16 cellular contexts compared by ENCODE assay signal in genomic region chr6:93407186-93407585, GRCh38. TPM values are rescaled to one million over a fixed set of nuclear protein-coding genes. Genes with fewer than 3 reads are reported as not detected.
DNase-seq lines count a peak whose midpoint lies in the region; ATAC-seq and TF ChIP-seq lines count a peak whose summit lies in the region.
"Had no signal": no experiment of that assay in that cellular context is flagged by ENCODE, and none has a peak within 500 bp of the region (broad histone marks: within the 10 kb centered on the region; RNA-seq: fewer than 3 reads in every experiment).

No MANE protein-coding gene starts in this region.

- no peak for TF ChIP-seq CTCF in right lobe of liver (IDR thresholded peaks at IDR 0.05)

- TF ChIP-seq POLR2A in right lobe of liver (IDR thresholded peaks at IDR 0.05) = no peak

- no peaks in the 10 kb centered on the region for H3K4me1 Mint-ChIP-seq in activated naive CD4-positive, alpha-beta T cell treated with anti-CD3 and anti-CD28 coated beads, Interleukin-2, amount 10 ng/mL, durations not matched to agents 7 days and 5 days
- H3K4me1 Mint-ChIP-seq: CD4-positive, alpha-beta memory T cell; central memory CD8-positive, alpha-beta T cell had no signal

- H3K4me3 ChIP-seq in right lobe of liver = no peak overlapping the region
- H3K4me3 ChIP-seq: thyroid gland had no signal

- no peaks in the 10 kb centered on the region for H3K4me1 ChIP-seq in right lobe of liver
- H3K4me1 ChIP-seq: foreskin keratinocyte, thyroid gland had no signal

- H3K4me3 Mint-ChIP-seq in activated naive CD4-positive, alpha-beta T cell treated with anti-CD3 and anti-CD28 coated beads, Interleukin-2, amount 10 ng/mL, durations not matched to agents 7 days and 5 days = no peak overlapping the region
- H3K4me3 Mint-ChIP-seq: activated T-helper 1 cell treated with anti-CD3 and anti-CD28 coated beads, Interleukin-12 subunit alpha, Interleukin-12 subunit beta, Interleukin-2, Interleukin-4 antibody, amounts not matched to agents 30 ng/mL and 10 ng/mL and 1 ng/mL, durations not matched to agents 14 hours and 24 hours and 36 hours; CD4-positive, alpha-beta memory T cell; central memory CD8-positive, alpha-beta T cell had no signal

- H3K27me3 Mint-ChIP-seq in activated naive CD4-positive, alpha-beta T cell treated with anti-CD3 and anti-CD28 coated beads, Interleukin-2, amount 10 ng/mL, durations not matched to agents 7 days and 5 days = no peaks in the 10 kb centered on the region
- H3K27me3 Mint-ChIP-seq: CD4-positive, alpha-beta memory T cell; central memory CD8-positive, alpha-beta T cell had no signal

- H3K36me3 ChIP-seq in right lobe of liver = no peaks in the 10 kb centered on the region
- H3K36me3 ChIP-seq: thyroid gland had no signal

- no peak overlapping the region for H3K27ac Mint-ChIP-seq in activated naive CD4-positive, alpha-beta T cell treated with anti-CD3 and anti-CD28 coated beads, Interleukin-2, amount 10 ng/mL, durations not matched to agents 7 days and 5 days
- H3K27ac Mint-ChIP-seq: activated T-helper 1 cell treated with anti-CD3 and anti-CD28 coated beads, Interleukin-12 subunit alpha, Interleukin-12 subunit beta, Interleukin-2, Interleukin-4 antibody, amounts not matched to agents 30 ng/mL and 10 ng/mL and 1 ng/mL, durations not matched to agents 14 hours and 24 hours and 36 hours; CD4-positive, alpha-beta memory T cell had no signal

- WGBS in right lobe of liver (ENCODE audit: insufficient coverage, low coverage, low lambda C conversion rate, missing lambda C conversion rate) = 84% methylated on average over 1 of the region's 1 CpG

- DNase-seq in DMS 273 (lab: John Stamatoyannopoulos, UW; ENCODE audit: unreplicated experiment) (peak; percentile 4), DMS 273 treated with DMSO at 0.1 percent for 48 hours (lab: John Stamatoyannopoulos, UW) (no peak), NCI-H446 treated with DMSO at 0.1 percent for 48 hours (lab: John Stamatoyannopoulos, UW) (peak; percentile 85), dermis blood vessel endothelial cell (peak; percentile 85), pulmonary artery endothelial cell (ENCODE audit: low read depth, low spot score) (peak; percentile 19), right lobe of liver (no peak), HEK293T (ENCODE audit: extremely low spot score) (no peak)
- DNase-seq in activated naive CD4-positive, alpha-beta T cell treated with anti-CD3 and anti-CD28 coated beads, Interleukin-2, amount 10 ng/mL, durations not matched to agents 7 days and 5 days = no peak
- DNase-seq: activated CD4-positive, alpha-beta T cell treated with anti-CD3 and anti-CD28 coated beads for 4 hours; CD4-positive, alpha-beta memory T cell; islet precursor cell; thyroid gland had no signal

- ATAC-seq in right lobe of liver = no peak
- ATAC-seq: foreskin keratinocyte had no signal

- H3K36me3 Mint-ChIP-seq in activated naive CD4-positive, alpha-beta T cell treated with anti-CD3 and anti-CD28 coated beads, Interleukin-2, amount 10 ng/mL, durations not matched to agents 7 days and 5 days = no peaks in the 10 kb centered on the region
- H3K36me3 Mint-ChIP-seq: CD4-positive, alpha-beta memory T cell had no signal

- no peaks in the 10 kb centered on the region for H3K9me3 Mint-ChIP-seq in activated naive CD4-positive, alpha-beta T cell treated with anti-CD3 and anti-CD28 coated beads, Interleukin-2, amount 10 ng/mL, durations not matched to agents 7 days and 5 days
- H3K9me3 Mint-ChIP-seq: activated T-helper 1 cell treated with anti-CD3 and anti-CD28 coated beads, Interleukin-12 subunit alpha, Interleukin-12 subunit beta, Interleukin-2, Interleukin-4 antibody, amounts not matched to agents 30 ng/mL and 10 ng/mL and 1 ng/mL, durations not matched to agents 14 hours and 24 hours and 36 hours; central memory CD8-positive, alpha-beta T cell had no signal

- intact Hi-C loops in right lobe of liver (cut with DNase I) = no loop called here

- CTCF ChIA-PET in HEK293T (lab: Yijun Ruan, JAX) = no interaction called here
- CTCF ChIA-PET in activated naive CD4-positive, alpha-beta T cell treated with anti-CD3 and anti-CD28 coated beads, Interleukin-2, amount 10 ng/mL, durations not matched to agents 7 days and 5 days (lab: Charles Lee) = no interaction called here

- H3K9me3 ChIP-seq in right lobe of liver = no peaks in the 10 kb centered on the region
- H3K9me3 ChIP-seq: thyroid gland had no signal

- POLR2A ChIA-PET in HEK293T (lab: Yijun Ruan, JAX) = interaction anchor here (1.1 kb wide), 1 partner anchor 10 kb away, joined by 5 read pairs; no protein-coding TSS in a partner anchor

- no peak overlapping the region for H3K27ac ChIP-seq in right lobe of liver
- H3K27ac ChIP-seq: 22Rv1, foreskin keratinocyte, thyroid gland had no signal

- no peaks in the 10 kb centered on the region for H3K27me3 ChIP-seq in right lobe of liver
- H3K27me3 ChIP-seq: foreskin keratinocyte, thyroid gland had no signal

TF ChIP-seq in HEK293T, 16 proteins besides CTCF, POLR2A, EP300 and RAD21:
- no peak for TF ChIP-seq BHLHE40 (IDR thresholded peaks at IDR 0.05; ENCODE audit: borderline replicate concordance)
- no peak for TF ChIP-seq ZNF384 (IDR thresholded peaks at IDR 0.05)
- TF ChIP-seq FOXK2 (IDR thresholded peaks at IDR 0.05) = no peak
- no peak for TF ChIP-seq HDGF (IDR thresholded peaks at IDR 0.05; ENCODE audit: borderline replicate concordance)
- TF ChIP-seq SP1 (IDR thresholded peaks at IDR 0.05) = no peak
- no peak for TF ChIP-seq L3MBTL2 (conservative IDR thresholded peaks at IDR 0.05)
- no peak for TF ChIP-seq SUZ12 (IDR thresholded peaks at IDR 0.05)
- no peak for TF ChIP-seq ELF4 (IDR thresholded peaks at IDR 0.05)
- no peak for TF ChIP-seq NFRKB (IDR thresholded peaks at IDR 0.05)
- no peak for TF ChIP-seq PKNOX1 (IDR thresholded peaks at IDR 0.05)
- no peak for TF ChIP-seq LEF1 (IDR thresholded peaks at IDR 0.05; ENCODE audit: borderline replicate concordance)
- no peak for TF ChIP-seq FOXA1 (IDR thresholded peaks at IDR 0.05)
- no peak for TF ChIP-seq TARDBP (IDR thresholded peaks at IDR 0.05)
- no peak for TF ChIP-seq CTBP1 (IDR thresholded peaks at IDR 0.05; ENCODE audit: borderline replicate concordance)
- no peak for TF ChIP-seq ARNT (IDR thresholded peaks at IDR 0.05)
- TF ChIP-seq FOXM1 (IDR thresholded peaks at IDR 0.05; ENCODE audit: borderline replicate concordance) = no peak

RNA-seq across cellular contexts. Expression of gene EPHA7, which starts 12.2 kb away (rescaled TPM):
- under 0.01 TPM in 2 replicates for total RNA-seq in dermis blood vessel endothelial cell
- total RNA-seq in pulmonary artery endothelial cell = 0.13 TPM in 1 of 2 replicates, not detected in the other
- under 1 TPM in 1 of 6 experiments, not detected in 5; 0.04 TPM for total RNA-seq in right lobe of liver
- total RNA-seq: activated T-helper 1 cell treated with anti-CD3 and anti-CD28 coated beads, Interleukin-12 subunit alpha, Interleukin-12 subunit beta, Interleukin-2, Interleukin-4 antibody, amounts not matched to agents 30 ng/mL and 10 ng/mL and 1 ng/mL, durations not matched to agents 14 hours and 24 hours and 36 hours; CD4-positive, alpha-beta memory T cell had no signal

Comparison
In these comparisons a context has a peak if more than half of its experiments do, and no peak if none do; other contexts are left out.
1. DNase-seq: peak in DMS 273 (single experiment), NCI-H446 treated with DMSO at 0.1 percent for 48 hours (single experiment), dermis blood vessel endothelial cell (single experiment) and pulmonary artery endothelial cell (single experiment); none in DMS 273 treated with DMSO at 0.1 percent for 48 hours (single experiment), right lobe of liver (0 of 3), HEK293T (single experiment) and activated naive CD4-positive, alpha-beta T cell treated with anti-CD3 and anti-CD28 coated beads, Interleukin-2, amount 10 ng/mL, durations not matched to agents 7 days and 5 days (single experiment).